1 cellular context compared by ENCODE assay signal in genomic region chr10:120978589-120979252, GRCh38.
TF ChIP-seq lines count a peak whose summit lies in the region.

No MANE protein-coding gene starts in this region.

TF ChIP-seq in HEK293, 187 proteins besides CTCF, POLR2A, EP300 and RAD21 (continued from another document):
- TF ChIP-seq ZNF280C (tag by site-specific recombination; IDR thresholded peaks at IDR 0.05) (no peak), TSHZ1 (tag by site-specific recombination; IDR thresholded peaks at IDR 0.05; ENCODE audit: borderline replicate concordance) (peak; percentile 68), ZNF350 (tag by site-specific recombination; IDR thresholded peaks at IDR 0.05) (no peak), ZXDB (tag by site-specific recombination; IDR thresholded peaks at IDR 0.05) (peak; percentile 95), ATF2 (tag by site-specific recombination; IDR thresholded peaks at IDR 0.05; ENCODE audit: low read depth) (peak; percentile 54), HIC1 (tag by site-specific recombination; IDR thresholded peaks at IDR 0.05) (peak; percentile 89), HOXC10 (CRISPR knock-in tag; IDR thresholded peaks at IDR 0.05) (no peak), ZNF155 (tag by site-specific recombination; IDR thresholded peaks at IDR 0.05) (no peak), ZNF140 (tag by site-specific recombination; IDR thresholded peaks at IDR 0.05) (no peak), BCL11A (tag by site-specific recombination; IDR thresholded peaks at IDR 0.05; ENCODE audit: low read depth) (0 out of 2 replicates have a peak, but pooled peaks have one; percentile 11), ZBTB21 (tag by site-specific recombination; IDR thresholded peaks at IDR 0.05) (peak; percentile 13; the same call in 1 of the 2 replicates), ZNF549 (tag by site-specific recombination; IDR thresholded peaks at IDR 0.05) (no peak), GLI2 (tag by site-specific recombination; IDR thresholded peaks at IDR 0.05; ENCODE audit: borderline replicate concordance, low read depth) (peak; percentile 73; the same call in 1 of the 2 replicates), ZNF610 (tag by site-specific recombination; IDR thresholded peaks at IDR 0.05; ENCODE audit: borderline replicate concordance) (0 out of 2 replicates have a peak, but pooled peaks have one; percentile 22), ZNF266 (tag by site-specific recombination; IDR thresholded peaks at IDR 0.05; ENCODE audit: low read depth) (no peak), ZNF776 (tag by site-specific recombination; IDR thresholded peaks at IDR 0.05; ENCODE audit: borderline replicate concordance) (no peak), ZNF596 (tag by site-specific recombination; IDR thresholded peaks at IDR 0.05) (0 out of 2 replicates have a peak, but pooled peaks have one; percentile 5), ZNF544 (tag by site-specific recombination; IDR thresholded peaks at IDR 0.05) (no peak), ZNF133 (tag by site-specific recombination; IDR thresholded peaks at IDR 0.05) (no peak), ZNF18 (tag by site-specific recombination; IDR thresholded peaks at IDR 0.05) (peak; percentile 19; the same call in 1 of the 2 replicates), ZNF114 (tag by site-specific recombination; IDR thresholded peaks at IDR 0.05) (no peak), ZBTB26 (tag by site-specific recombination; optimal IDR thresholded peaks at IDR 0.05) (no peak), ZNF660 (tag by site-specific recombination; IDR thresholded peaks at IDR 0.05) (no peak; the same call in 1 of the 2 replicates), ZNF2 (tag by site-specific recombination; IDR thresholded peaks at IDR 0.05) (0 out of 2 replicates have a peak, but pooled peaks have one; percentile 36), ZBTB6 (tag by site-specific recombination; IDR thresholded peaks at IDR 0.05) (no peak), ZNF707 (tag by site-specific recombination; IDR thresholded peaks at IDR 0.05) (no peak), ZSCAN23 (tag by site-specific recombination; IDR thresholded peaks at IDR 0.05) (no peak), ZNF248 (tag by site-specific recombination; IDR thresholded peaks at IDR 0.05) (no peak), ZBTB17 (tag by site-specific recombination; IDR thresholded peaks at IDR 0.05) (no peak), SCRT1 (tag by site-specific recombination; IDR thresholded peaks at IDR 0.05; ENCODE audit: borderline replicate concordance) (0 out of 2 replicates have a peak, but pooled peaks have one; percentile 35), MEIS1 (CRISPR knock-in tag; IDR thresholded peaks at IDR 0.05; ENCODE audit: borderline replicate concordance) (peak; percentile 46; the same call in 1 of the 2 replicates)
